In genomic region chr7:27944626-27945025, GRCh38 we compare ENCODE assay signal across 28 cellular contexts.
A peak's percentile ranks its signal among the peaks of the same experiment; 100 is the strongest.
DNase-seq lines count a peak whose midpoint lies in the region; ATAC-seq and TF ChIP-seq lines count a peak whose summit lies in the region.
"Had no signal": no experiment of that assay in that cellular context is flagged by ENCODE, and none has a peak within 500 bp of the region (broad histone marks: within the 10 kb centered on the region; RNA-seq: fewer than 3 reads in every experiment).

No MANE protein-coding gene starts in this region.

- H3K27ac ChIP-seq in breast epithelium (peak overlapping the region; percentile 23 to 70), muscle layer of colon (ENCODE audit: low read depth, low read length) (peak overlapping the region; percentile 46), vagina (peak overlapping the region; percentile 13)
- H3K27ac ChIP-seq: 22Rv1, adrenal gland, brain microvascular endothelial cell, colonic mucosa, KMS-11, SJSA1 had no signal

- intact Hi-C loops in breast epithelium (cut with DNase I; ENCODE audit: low total_unique reads): no loop called here
- intact Hi-C loops in MCF 10A (cut with micrococcal nuclease): no loop called here
- intact Hi-C loops in vagina (cut with DNase I): no loop called here

- CTCF ChIA-PET in MCF 10A (lab: Yijun Ruan, JAX): no interaction called here

- POLR2A ChIA-PET in MCF 10A (lab: Yijun Ruan, JAX): no interaction called here

- no peak for DNase-seq in breast epithelium (ENCODE audit: low spot score in 2 of 2)
- no peak for DNase-seq in MCF 10A (ENCODE audit: unreplicated experiment)
- peak; percentile 38 for DNase-seq in fibroblast of peridontal ligament (ENCODE audit: extremely low read depth)
- no peak for DNase-seq in vagina (ENCODE audit: extremely low spot score in 2 of 2)
- no peak for DNase-seq in DMS79 treated with DMSO at 0.1 percent for 48 hours (lab: John Stamatoyannopoulos, UW)
- no peak for DNase-seq in NCI-H748 (lab: John Stamatoyannopoulos, UW; ENCODE audit: unreplicated experiment)
- DNase-seq: activated CD4-positive, alpha-beta T cell treated with anti-CD3 and anti-CD28 coated beads for 4 hours; activated CD8-positive, alpha-beta memory T cell treated with anti-CD3 and anti-CD28 coated beads for 24 hours; activated T-cell treated with anti-CD3 and anti-CD28 coated beads, Interleukin-2, amount 50 U/mL, for 1 hour; adrenal gland; brain microvascular endothelial cell; colonic mucosa; GF-D8; GOT3; natural killer cell; NCI-H146; NCI-H524; NK-92 treated with Interleukin-12 subunit alpha and Interleukin-12 subunit beta, amount 100 ng/mL, for 24 hours; stimulated activated CD4-positive, alpha-beta T cell treated with anti-CD3 and anti-CD28 coated beads, Interleukin-15, amount 100 ng/mL, for 24 hours; stimulated activated naive CD8-positive, alpha-beta T cell treated with anti-CD3 and anti-CD28 coated beads, Interleukin-15, amount 100 ng/mL, for 72 hours had no signal

- BruUV-seq in MCF 10A (replicated peaks; lab: Mats Ljungman, UMichigan): no TSS peak

- H3K9me3 ChIP-seq in breast epithelium: no peaks in the 10 kb centered on the region
- H3K9me3 ChIP-seq in muscle layer of colon (ENCODE audit: low read length): no peaks in the 10 kb centered on the region
- H3K9me3 ChIP-seq in vagina: no peaks in the 10 kb centered on the region
- H3K9me3 ChIP-seq: adrenal gland, colonic mucosa, SJSA1 had no signal

- no peaks in the 10 kb centered on the region for H3K27me3 Mint-ChIP-seq in MCF 10A (ENCODE audit: insufficient read depth, unreplicated experiment)
- H3K27me3 Mint-ChIP-seq: B cell; stimulated activated naive CD8-positive, alpha-beta T cell treated with anti-CD3 and anti-CD28 coated beads, Interleukin-15, amount 100 ng/mL, for 72 hours had no signal

- no peaks in the 10 kb centered on the region for H3K36me3 Mint-ChIP-seq in MCF 10A (ENCODE audit: insufficient read depth, unreplicated experiment)
- H3K36me3 Mint-ChIP-seq: natural killer cell had no signal

- H3K4me1 Mint-ChIP-seq in MCF 10A (ENCODE audit: insufficient read depth, unreplicated experiment): no peaks in the 10 kb centered on the region
- H3K4me1 Mint-ChIP-seq: B cell; stimulated activated naive CD8-positive, alpha-beta T cell treated with anti-CD3 and anti-CD28 coated beads, Interleukin-15, amount 100 ng/mL, for 72 hours had no signal

- H3K9ac ChIP-seq in muscle layer of colon (ENCODE audit: low read length): no peak overlapping the region
- H3K9ac ChIP-seq: KMS-11 had no signal

- no peak overlapping the region for H3K4me3 Mint-ChIP-seq in MCF 10A (ENCODE audit: unreplicated experiment)
- H3K4me3 Mint-ChIP-seq: B cell; natural killer cell; stimulated activated naive CD8-positive, alpha-beta T cell treated with anti-CD3 and anti-CD28 coated beads, Interleukin-15, amount 100 ng/mL, for 72 hours; T-helper 1 cell treated with Interleukin-12 subunit alpha and Interleukin-12 subunit beta and Interleukin-4 antibody, amounts not matched to agents 30 μg/mL and 1 μg/mL, for 36 hours; type B pancreatic cell had no signal

- H3K9me3 Mint-ChIP-seq in MCF 10A (ENCODE audit: unreplicated experiment): no peaks in the 10 kb centered on the region
- H3K9me3 Mint-ChIP-seq: natural killer cell; stimulated activated naive CD8-positive, alpha-beta T cell treated with anti-CD3 and anti-CD28 coated beads, Interleukin-15, amount 100 ng/mL, for 72 hours; T-helper 1 cell treated with Interleukin-12 subunit alpha and Interleukin-12 subunit beta and Interleukin-4 antibody, amounts not matched to agents 30 μg/mL and 1 μg/mL, for 36 hours; type B pancreatic cell had no signal

- TF ChIP-seq POLR2A in breast epithelium (IDR thresholded peaks at IDR 0.05) (no peak), vagina (IDR thresholded peaks at IDR 0.05) (no peak)

- H3K4me1 ChIP-seq in breast epithelium (no peaks in the 10 kb centered on the region), muscle layer of colon (ENCODE audit: insufficient read depth, low read length) (peaks cover 73% of the 10 kb centered on the region), vagina (peaks cover 39% of the 10 kb centered on the region)
- H3K4me1 ChIP-seq: adrenal gland, SJSA1 had no signal

- H3K27me3 ChIP-seq in breast epithelium (no peaks in the 10 kb centered on the region), muscle layer of colon (ENCODE audit: control insufficient read depth in 1 of 2, insufficient read depth in 2 of 2, low read length in 2 of 2) (no peaks in the 10 kb centered on the region), vagina (no peaks in the 10 kb centered on the region)
- H3K27me3 ChIP-seq: adrenal gland, brain microvascular endothelial cell, colonic mucosa, SJSA1 had no signal

- H3K4me3 ChIP-seq in breast epithelium (no peak overlapping the region), muscle layer of colon (ENCODE audit: low read depth in 1 of 2, low read length in 2 of 2) (no peak overlapping the region), vagina (no peak overlapping the region)
- H3K4me3 ChIP-seq: adrenal gland, colonic mucosa, SJSA1 had no signal

- no peak for ATAC-seq in HG03342 (IDR thresholded peaks at IDR 0.05; ENCODE audit: unreplicated experiment)
- ATAC-seq: natural killer cell; stimulated activated naive CD8-positive, alpha-beta T cell treated with anti-CD3 and anti-CD28 coated beads, Interleukin-15, amount 100 ng/mL, for 72 hours had no signal

- TF ChIP-seq CTCF in breast epithelium (IDR thresholded peaks at IDR 0.05): no peak
- TF ChIP-seq CTCF in MCF 10A (IDR thresholded peaks at IDR 0.05; ENCODE audit: unreplicated experiment): no peak
- no peak for TF ChIP-seq CTCF in vagina (IDR thresholded peaks at IDR 0.05)

- H3K36me3 ChIP-seq in breast epithelium: no peaks in the 10 kb centered on the region
- H3K36me3 ChIP-seq in muscle layer of colon (ENCODE audit: insufficient read depth, low read length): no peaks in the 10 kb centered on the region
- no peaks in the 10 kb centered on the region for H3K36me3 ChIP-seq in vagina
- H3K36me3 ChIP-seq: adrenal gland, brain microvascular endothelial cell, colonic mucosa, SJSA1 had no signal

- H3K27ac Mint-ChIP-seq in MCF 10A (ENCODE audit: low read depth, unreplicated experiment): no peak overlapping the region
- H3K27ac Mint-ChIP-seq: B cell; stimulated activated naive CD8-positive, alpha-beta T cell treated with anti-CD3 and anti-CD28 coated beads, Interleukin-15, amount 100 ng/mL, for 72 hours; T-helper 1 cell treated with Interleukin-12 subunit alpha and Interleukin-12 subunit beta and Interleukin-4 antibody, amounts not matched to agents 30 μg/mL and 1 μg/mL, for 36 hours; type B pancreatic cell had no signal
